In genomic region chr19:51525731-51526130, GRCh38 we compare ENCODE assay signal across 35 cellular contexts. TPM values are rescaled to one million over a fixed set of nuclear protein-coding genes. Genes with fewer than 3 reads are reported as not detected.
"Had no signal": no experiment of that assay in that cellular context is flagged by ENCODE, and none has a peak within 500 bp of the region (broad histone marks: within the 10 kb centered on the region; RNA-seq: fewer than 3 reads in every experiment).

No MANE protein-coding gene starts in this region.

- H3K36me3 Mint-ChIP-seq: natural killer cell treated with Interleukin-12 subunit alpha and Interleukin-12 subunit beta and Interleukin-15 and Interleukin-18, amount 100 ng/mL, for 72 hours had no signal

- H3K36me3 ChIP-seq: brain microvascular endothelial cell, left ventricle myocardium inferior, right lobe of liver, stomach, suprapubic skin, tibial artery, upper lobe of right lung, WERI-Rb-1 had no signal

- H3K4me3 Mint-ChIP-seq: activated naive CD4-positive, alpha-beta T cell treated with anti-CD3 and anti-CD28 coated beads for 36 hours; natural killer cell treated with Interleukin-12 subunit alpha and Interleukin-12 subunit beta and Interleukin-15 and Interleukin-18, amount 100 ng/mL, for 72 hours; T-helper 2 cell treated with Interferon-gamma antibody and Interleukin-4, amounts not matched to agents 5 μg/mL and 100 μg/mL, for 36 hours had no signal

- H3K9me3 ChIP-seq: mucosa of descending colon, right lobe of liver, suprapubic skin, tibial artery, upper lobe of right lung had no signal

- H3K27me3 ChIP-seq: brain microvascular endothelial cell, right lobe of liver, tibial artery had no signal

- H3K4me3 ChIP-seq: left ventricle myocardium inferior, mucosa of descending colon, right lobe of liver, stomach, suprapubic skin, tibial artery, upper lobe of right lung had no signal

- H3K27ac ChIP-seq: brain microvascular endothelial cell, left ventricle myocardium inferior, right lobe of liver, stomach, suprapubic skin, tibial artery, upper lobe of right lung, WERI-Rb-1 had no signal

- DNase-seq: activated CD4-positive, alpha-beta T cell treated with anti-CD3 and anti-CD28 coated beads for 48 hours; activated CD4-positive, alpha-beta T cell treated with anti-CD3 and anti-CD28 coated beads, Interleukin-2, amount 50 U/mL, for 48 hours; activated effector memory CD4-positive, alpha-beta T cell treated with Interleukin-2 at 50 U/mL for 16 hours; activated naive CD4-positive, alpha-beta T cell treated with anti-CD3 and anti-CD28 coated beads for 36 hours; amniotic stem cell; brain microvascular endothelial cell; cortex of kidney; foreskin fibroblast; left ventricle myocardium inferior; mucosa of descending colon; right lobe of liver; stimulated activated CD4-positive, alpha-beta T cell treated with anti-CD3 and anti-CD28 coated beads, Interleukin-12 subunit alpha, Interleukin-12 subunit beta, amount 100 ng/mL, for 4 hours; stimulated activated CD4-positive, alpha-beta T cell treated with anti-CD3 and anti-CD28 coated beads, Interleukin-4, amount 100 ng/mL, for 1 hour; stomach; T-helper 1 cell; tibial artery; upper lobe of right lung; WERI-Rb-1 had no signal

- H3K27ac Mint-ChIP-seq: activated naive CD4-positive, alpha-beta T cell treated with anti-CD3 and anti-CD28 coated beads for 36 hours; natural killer cell treated with Interleukin-12 subunit alpha and Interleukin-12 subunit beta and Interleukin-15 and Interleukin-18, amount 100 ng/mL, for 72 hours; progenitor cell of endocrine pancreas; T-helper 2 cell treated with Interferon-gamma antibody and Interleukin-4, amounts not matched to agents 5 μg/mL and 100 μg/mL, for 36 hours had no signal

- ATAC-seq: activated CD4-positive, CD25-positive, alpha-beta regulatory T cell treated with anti-CD3 and anti-CD28 coated beads, Interleukin-2, amount 50 U/mL, for 24 hours; esophagus mucosa; mucosa of descending colon; right lobe of liver; upper lobe of right lung had no signal

- H3K4me1 ChIP-seq: left ventricle myocardium inferior, right lobe of liver, stomach, suprapubic skin, upper lobe of right lung had no signal

- H3K9me3 Mint-ChIP-seq: activated naive CD4-positive, alpha-beta T cell treated with anti-CD3 and anti-CD28 coated beads for 36 hours; natural killer cell treated with Interleukin-12 subunit alpha and Interleukin-12 subunit beta and Interleukin-15 and Interleukin-18, amount 100 ng/mL, for 72 hours; T-helper 2 cell treated with Interferon-gamma antibody and Interleukin-4, amounts not matched to agents 5 μg/mL and 100 μg/mL, for 36 hours had no signal

RNA-seq across cellular contexts. Expression of gene SIGLEC6, which starts 5.7 kb away (rescaled TPM):
- total RNA-seq: activated naive CD4-positive, alpha-beta T cell treated with anti-CD3 and anti-CD28 coated beads for 36 hours; astrocyte; cerebellum; endothelial cell of umbilical vein; glomerular endothelial cell; lung microvascular endothelial cell; myocyte; progenitor cell of endocrine pancreas; renal cortical epithelial cell; right lobe of liver had no signal
- polyA plus RNA-seq: endothelial cell of umbilical vein had no signal

RNA-seq across cellular contexts. Expression of gene SIGLEC12, which starts 24.1 kb away (rescaled TPM):
- total RNA-seq: activated naive CD4-positive, alpha-beta T cell treated with anti-CD3 and anti-CD28 coated beads for 36 hours; astrocyte; cardiac septum; endothelial cell of umbilical vein; esophagus mucosa; glomerular endothelial cell; lung microvascular endothelial cell; myocyte; progenitor cell of endocrine pancreas; renal cortical epithelial cell; skeletal muscle tissue; suprapubic skin had no signal
- polyA plus RNA-seq: endothelial cell of umbilical vein had no signal

RNA-seq across cellular contexts. Expression of gene CEACAM18, which starts 47.4 kb away (rescaled TPM):
- total RNA-seq: activated naive CD4-positive, alpha-beta T cell treated with anti-CD3 and anti-CD28 coated beads for 36 hours; astrocyte; cardiac septum; cerebellum; endothelial cell of umbilical vein; esophagus mucosa; glomerular endothelial cell; left ventricle myocardium inferior; lung microvascular endothelial cell; mesenteric fat pad; myocyte; natural killer cell treated with Interleukin-12 subunit alpha and Interleukin-12 subunit beta and Interleukin-15 and Interleukin-18, amount 100 ng/mL, for 72 hours; omental fat pad; progenitor cell of endocrine pancreas; renal cortical epithelial cell; right lobe of liver; skeletal muscle tissue; stomach; suprapubic skin; upper lobe of right lung had no signal
- polyA plus RNA-seq: endothelial cell of umbilical vein, stomach had no signal
